ENCODE assay signal across 8 cellular contexts in the genomic region with DNA sequence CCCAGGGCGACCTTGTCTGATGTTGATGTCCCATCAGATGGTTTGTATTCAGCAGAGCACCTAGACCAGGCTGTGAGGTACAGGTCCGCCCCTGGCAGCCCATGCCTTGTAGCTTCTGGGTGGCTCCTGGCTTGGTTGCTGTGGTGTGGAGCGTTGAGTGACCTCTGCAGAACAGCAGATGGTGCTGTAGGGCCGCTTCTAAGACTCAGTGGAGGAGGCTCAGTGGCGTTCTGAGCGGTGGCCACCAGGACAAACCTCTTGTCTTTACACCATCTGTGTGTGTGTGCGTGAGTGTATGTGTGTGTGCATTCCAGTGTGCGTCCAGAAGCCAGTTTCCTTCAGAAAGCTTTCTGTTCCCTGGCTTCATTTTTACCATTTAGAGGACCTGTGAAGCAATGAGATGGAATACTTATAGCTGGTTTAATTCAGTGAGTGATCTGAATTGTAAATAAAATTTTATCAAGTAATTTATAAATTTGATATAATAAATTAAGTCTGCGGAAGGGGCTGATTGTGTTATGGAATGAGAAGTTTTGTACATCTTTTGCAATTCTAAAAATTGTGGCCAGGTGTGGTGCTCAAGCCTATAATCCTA.
A peak's percentile ranks its signal among the peaks of the same experiment; 100 is the strongest.
DNase-seq lines count a peak whose midpoint lies in the region; ATAC-seq and TF ChIP-seq lines count a peak whose summit lies in the region.

No MANE protein-coding gene starts in this region.

- H3K36me3 ChIP-seq in adipocyte (ENCODE audit: control insufficient read depth, insufficient read depth, low read length, severe bottlenecking) (peaks cover 7% of the 10 kb centered on the region), psoas muscle (ENCODE audit: insufficient read depth in 1 of 2, low read depth in 1 of 2) (peaks cover 0 to 2% of the 10 kb centered on the region in 2 donors)

- no peak overlapping the region for H3K4me3 ChIP-seq in adipocyte (ENCODE audit: low read length)
- H3K4me3 ChIP-seq in psoas muscle, result no peak overlapping the region

- H3K27ac ChIP-seq in psoas muscle, result no peak overlapping the region

- DNase-seq in COR-L47 (lab: John Stamatoyannopoulos, UW) (peak; percentile 81), NCI-H1092 treated with DMSO at 0.1 percent for 48 hours (lab: John Stamatoyannopoulos, UW) (peak; percentile 83), SK-N-DZ (ENCODE audit: low spot score) (peak; percentile 79), adipocyte (ENCODE audit: low read depth) (peak; percentile 94), cardiac septum (ENCODE audit: low spot score) (peak; percentile 82), psoas muscle (peak; percentile 77 to 87)

- H3K9me3 ChIP-seq in adipocyte (ENCODE audit: control insufficient read depth, low read length) (no peaks in the 10 kb centered on the region), psoas muscle (no peaks in the 10 kb centered on the region)

- peak; percentile 85 for TF ChIP-seq CTCF in psoas muscle (IDR thresholded peaks at IDR 0.05)

- H3K27me3 ChIP-seq in adipocyte (replicated peaks; ENCODE audit: control insufficient read depth, insufficient read depth, low read length), result no peaks in the 10 kb centered on the region
- H3K27me3 ChIP-seq in psoas muscle (ENCODE audit: insufficient read depth in 3 of 3, low read length in 2 of 3), result no peaks in the 10 kb centered on the region

- intact Hi-C loops in cardiac septum (cut with DNase I) (loop anchor here (5.0 kb wide), 1 partner anchor 152 kb away; no protein-coding TSS in a partner anchor), psoas muscle (cut with DNase I) (loop anchor here (1.0 to 5.0 kb wide), 4 partner anchors 147 to 299 kb away; a partner anchor contains a TSS)

- H3K4me1 ChIP-seq in adipocyte (ENCODE audit: control insufficient read depth, insufficient read depth, low read length) (peaks cover 38% of the 10 kb centered on the region), psoas muscle (peaks cover 35% of the 10 kb centered on the region)

- no peak overlapping the region for H3K9ac ChIP-seq in adipocyte (ENCODE audit: low read length)

- ATAC-seq in GM21723 (IDR thresholded peaks at IDR 0.05; ENCODE audit: unreplicated experiment) (peak; percentile 67), psoas muscle (peak; percentile 77 to 87 (median 82)), GM19328 (IDR thresholded peaks at IDR 0.05; ENCODE audit: unreplicated experiment) (no peak)

- 28 to 34% (median 31%) methylated on average over 9 of the region's 9 CpGs for WGBS in psoas muscle, 3 donors
